16 cellular contexts compared by ENCODE assay signal in the genomic region with DNA sequence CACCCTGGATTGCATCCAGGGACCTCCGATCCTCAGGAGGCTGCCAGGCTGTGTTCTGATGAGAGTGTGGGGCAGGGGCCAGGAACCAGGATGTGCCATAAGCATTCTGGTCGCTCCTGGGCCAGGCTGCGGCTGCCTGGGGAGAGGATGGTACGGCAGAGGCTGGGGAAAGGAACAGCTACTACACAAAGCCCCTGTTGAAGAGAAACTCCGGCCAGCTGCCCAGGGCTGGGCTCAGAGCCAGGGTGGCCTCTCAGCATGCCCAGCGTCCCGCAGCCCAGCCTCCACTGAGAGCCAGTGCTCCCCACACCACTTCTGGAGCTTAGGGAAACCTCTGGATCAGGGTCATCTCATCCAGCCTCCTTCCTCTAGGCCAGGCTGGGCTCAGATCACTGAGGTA. TPM values are rescaled to one million over a fixed set of nuclear protein-coding genes. Genes with fewer than 3 reads are reported as not detected.
DNase-seq lines count a peak whose midpoint lies in the region; ATAC-seq and TF ChIP-seq lines count a peak whose summit lies in the region.
"Had no signal": no experiment of that assay in that cellular context is flagged by ENCODE, and none has a peak within 500 bp of the region (broad histone marks: within the 10 kb centered on the region; RNA-seq: fewer than 3 reads in every experiment).

No MANE protein-coding gene starts in this region.

- no peak overlapping the region for H3K4me3 Mint-ChIP-seq in activated CD4-positive, alpha-beta memory T cell treated with anti-CD3 and anti-CD28 coated beads for 36 hours
- H3K4me3 Mint-ChIP-seq in H9 = no peak overlapping the region
- H3K4me3 Mint-ChIP-seq: activated CD4-positive, alpha-beta memory T cell treated with anti-CD3 and anti-CD28 coated beads, Interleukin-2, amount 10 ng/mL, durations not matched to agents 7 days and 5 days had no signal

- ATAC-seq in GM21528 (IDR thresholded peaks at IDR 0.05; ENCODE audit: low FRiP score, unreplicated experiment) = no peak

- intact Hi-C loops in activated CD4-positive, alpha-beta memory T cell treated with anti-CD3 and anti-CD28 coated beads for 36 hours (cut with micrococcal nuclease) = no loop called here
- intact Hi-C loops in transverse colon (cut with DNase I; ENCODE audit: low total_unique reads) = no loop called here

- TF ChIP-seq CTCF in H9 (conservative IDR thresholded peaks at IDR 0.05) (no peak), transverse colon (IDR thresholded peaks at IDR 0.05) (no peak)

- no peak overlapping the region for H3K27ac Mint-ChIP-seq in activated CD4-positive, alpha-beta memory T cell treated with anti-CD3 and anti-CD28 coated beads for 36 hours
- H3K27ac Mint-ChIP-seq in H9 = no peak overlapping the region
- H3K27ac Mint-ChIP-seq: activated CD4-positive, alpha-beta memory T cell treated with anti-CD3 and anti-CD28 coated beads, Interleukin-2, amount 10 ng/mL, durations not matched to agents 7 days and 5 days had no signal

- H3K36me3 Mint-ChIP-seq in activated CD4-positive, alpha-beta memory T cell treated with anti-CD3 and anti-CD28 coated beads for 36 hours = no peaks in the 10 kb centered on the region
- peaks cover 6 to 10% (median 9%) of the 10 kb centered on the region in 3 experiments; a peak in 6 of 7 replicates for H3K36me3 Mint-ChIP-seq in H9 (ENCODE audit: insufficient read depth in 1 of 3, low read depth in 3 of 3)
- H3K36me3 Mint-ChIP-seq: naive B cell had no signal

- no peak overlapping the region for H3K4me3 ChIP-seq in transverse colon
- H3K4me3 ChIP-seq: esophagus squamous epithelium, uterus had no signal

- H3K4me1 Mint-ChIP-seq in activated CD4-positive, alpha-beta memory T cell treated with anti-CD3 and anti-CD28 coated beads for 36 hours (ENCODE audit: low read depth) = no peaks in the 10 kb centered on the region
- peaks cover 12 to 13% of the 10 kb centered on the region in 2 experiments; a peak in 3 of 4 replicates for H3K4me1 Mint-ChIP-seq in H9

- no peak overlapping the region for H3K23ac ChIP-seq in H9 (ENCODE audit: insufficient read length, low read depth, low read length)

- H4K20me1 ChIP-seq in H9 (ENCODE audit: control insufficient read depth, insufficient read depth, insufficient read length) = no peaks in the 10 kb centered on the region

- TF ChIP-seq POLR2A in transverse colon (IDR thresholded peaks at IDR 0.05) = no peak

- H3K23me2 ChIP-seq in H9 (ENCODE audit: insufficient read length, low read depth, low read length, poor library complexity, severe bottlenecking) = no peaks in the 10 kb centered on the region

- H3K14ac ChIP-seq in H9 (ENCODE audit: insufficient read depth, low read length) = no peak overlapping the region; the same call in 1 of the 2 replicates

- no peak overlapping the region for H2AK5ac ChIP-seq in H9 (ENCODE audit: insufficient read length, low read length)

- DNase-seq in C1 segment of cervical spinal cord (lab: John Stamatoyannopoulos, UW) = peak; percentile 14 to 94 (median 88)
- DNase-seq in RPMI7951 (ENCODE audit: low read depth) = peak; percentile 52
- DNase-seq in globus pallidus (ENCODE audit: low spot score) = peak; percentile 98
- DNase-seq in occipital lobe (lab: John Stamatoyannopoulos, UW) = peak; percentile 85
- no peak for DNase-seq in activated CD4-positive, alpha-beta memory T cell treated with anti-CD3 and anti-CD28 coated beads for 36 hours
- no peak for DNase-seq in H9
- no peak for DNase-seq in transverse colon
- DNase-seq: activated CD4-positive, alpha-beta memory T cell treated with anti-CD3 and anti-CD28 coated beads, Interleukin-2, amount 10 ng/mL, durations not matched to agents 7 days and 5 days; cerebellar nuclear complex; EL; esophagus squamous epithelium; naive B cell; NCI-H1694 treated with DMSO at 0.1 percent for 48 hours; uterus had no signal

- no peak overlapping the region for H3K4ac ChIP-seq in H9 (ENCODE audit: low read depth, low read length)

- H3K36me3 ChIP-seq in transverse colon = no peaks in the 10 kb centered on the region
- H3K36me3 ChIP-seq: esophagus squamous epithelium, uterus had no signal

- H4K91ac ChIP-seq in H9 (ENCODE audit: insufficient read length, low read depth, low read length) = no peak overlapping the region

- no CpG with 5 or more reads among the region's 7 CpGs for WGBS in H9 (ENCODE audit: extremely low coverage, insufficient read length, low lambda C conversion rate)
- 45% methylated on average over 6 of the region's 7 CpGs; no CpG with 5 or more reads in 1 of the 2 donors for WGBS in transverse colon (ENCODE audit: low coverage in 1 of 2), 2 donors

- POLR2A ChIA-PET in activated CD4-positive, alpha-beta memory T cell treated with anti-CD3 and anti-CD28 coated beads for 36 hours (lab: Charles Lee) = no interaction called here

- H2BK120ac ChIP-seq in H9 (ENCODE audit: low read depth, low read length, poor library complexity, severe bottlenecking) = no peak overlapping the region

- H2BK5ac ChIP-seq in H9 (ENCODE audit: insufficient read length, low read length) = no peak overlapping the region

- H3K4me2 ChIP-seq in H9 (ENCODE audit: insufficient read depth, insufficient read length, low read length) = no peak overlapping the region

- no peak overlapping the region for H2AFZ ChIP-seq in H9 (ENCODE audit: low read length)

- no peaks in the 10 kb centered on the region for H3K9me3 Mint-ChIP-seq in activated CD4-positive, alpha-beta memory T cell treated with anti-CD3 and anti-CD28 coated beads for 36 hours
- no peaks in the 10 kb centered on the region; a peak in 1 of 5 replicates for H3K9me3 Mint-ChIP-seq in H9
- H3K9me3 Mint-ChIP-seq: naive B cell had no signal

- H3K9me3 ChIP-seq in H9 (ENCODE audit: control insufficient read depth, low read depth, low read length) = no peaks in the 10 kb centered on the region
- no peaks in the 10 kb centered on the region for H3K9me3 ChIP-seq in transverse colon
- H3K9me3 ChIP-seq: esophagus squamous epithelium, uterus had no signal

- no peaks in the 10 kb centered on the region for H3K79me1 ChIP-seq in H9 (ENCODE audit: insufficient read depth, low read depth, low read length, poor library complexity, severe bottlenecking)

- H2BK20ac ChIP-seq in H9 (ENCODE audit: low read depth, low read length, poor library complexity, severe bottlenecking) = no peak overlapping the region

- no peak overlapping the region for H3K9ac ChIP-seq in H9 (ENCODE audit: extremely low read depth, insufficient read length, low read length)

- no peak overlapping the region for H2BK15ac ChIP-seq in H9 (ENCODE audit: low read depth, low read length)

- H3K18ac ChIP-seq in H9 (ENCODE audit: insufficient read length, low read depth, low read length) = no peak overlapping the region

- H3K27me3 ChIP-seq in H9 (ENCODE audit: insufficient read depth, low read length) (no peaks in the 10 kb centered on the region), transverse colon (no peaks in the 10 kb centered on the region)
- H3K27me3 ChIP-seq: esophagus squamous epithelium, uterus had no signal

- no peak overlapping the region for H3T11ph ChIP-seq in H9 (ENCODE audit: low read length)

- H3K56ac ChIP-seq in H9 (ENCODE audit: insufficient read length, low read depth, low read length) = no peak overlapping the region

- no peak overlapping the region for H2BK12ac ChIP-seq in H9 (ENCODE audit: insufficient read length, low read depth, low read length)

- CTCF ChIA-PET in activated CD4-positive, alpha-beta memory T cell treated with anti-CD3 and anti-CD28 coated beads for 36 hours (lab: Charles Lee) = interaction anchor here (2.2 kb wide), 1 partner anchor 9 kb away, joined by 6 read pairs; no protein-coding TSS in a partner anchor

- H3K79me2 ChIP-seq in H9 (ENCODE audit: insufficient read depth, low read length) = no peaks in the 10 kb centered on the region

- H4K8ac ChIP-seq in H9 (replicated peaks; ENCODE audit: insufficient read length, low read depth, low read length) = no peak overlapping the region

- in situ Hi-C loops in transverse colon (cut with MboI; ENCODE audit: low pct_ligation_motif_present in 1 of 4, low pct_unique_long_range_greater_than_20kb in 1 of 4, low sequenced_read_pairs in 3 of 4) = no loop called here

- H3K27me3 Mint-ChIP-seq in activated CD4-positive, alpha-beta memory T cell treated with anti-CD3 and anti-CD28 coated beads for 36 hours = peaks cover 9% of the 10 kb centered on the region
- H3K27me3 Mint-ChIP-seq in H9 (ENCODE audit: low read depth) = no peaks in the 10 kb centered on the region

- H3K4me1 ChIP-seq in H9 (ENCODE audit: insufficient read depth, low read length) = no peaks in the 10 kb centered on the region
- H3K4me1 ChIP-seq in transverse colon = peaks cover 0 to 7% (median 5%) of the 10 kb centered on the region in 4 donors
- H3K4me1 ChIP-seq: uterus had no signal

- H4K5ac ChIP-seq in H9 (ENCODE audit: insufficient read length, low read depth, low read length) = no peak overlapping the region

- H3K27ac ChIP-seq in H9 (ENCODE audit: insufficient read length, low read depth, low read length) (no peak overlapping the region), transverse colon (peak overlapping the region in 1 of 4 donors; percentile 12)
- H3K27ac ChIP-seq: esophagus squamous epithelium, uterus had no signal

- TF ChIP-seq EP300 in transverse colon (IDR thresholded peaks at IDR 0.05; ENCODE audit: low read depth) = no peak

RNA-seq across cellular contexts. Expression of a gene that starts 21.7 kb away (rescaled TPM):
- not detected in 2 replicates for total RNA-seq in RPMI7951 (2014; rRNA removed; shearing (Covaris generic))
- total RNA-seq in occipital lobe (not detected), H9 (2021) (not detected in 2 replicates), transverse colon (not detected)
- total RNA-seq in activated CD4-positive, alpha-beta memory T cell treated with anti-CD3 and anti-CD28 coated beads for 36 hours = under 1 TPM; 0.64 to 0.73 TPM
- total RNA-seq: esophagus squamous epithelium, OCI-LY7, uterus had no signal

RNA-seq across cellular contexts. Expression of a gene that starts 58.8 kb away (rescaled TPM):
- not detected in 2 replicates for total RNA-seq in RPMI7951 (2014; rRNA removed; shearing (Covaris generic))
- 13.6 TPM for total RNA-seq in occipital lobe
- 1 to 10 TPM; 1.1 to 2.2 TPM for total RNA-seq in activated CD4-positive, alpha-beta memory T cell treated with anti-CD3 and anti-CD28 coated beads for 36 hours
- total RNA-seq in H9 (2021) = 17.2 and 19.5 TPM in 2 replicates
- total RNA-seq in transverse colon = 1 to 10 TPM; 1.9 to 7.1 (median 4.7) TPM
- total RNA-seq: OCI-LY7 had no signal

Comparison
In these comparisons a context has a peak if more than half of its experiments do, and no peak if none do; other contexts are left out.
1. DNase-seq: peak in C1 segment of cervical spinal cord (14 of 14), RPMI7951 (single experiment), globus pallidus (single experiment) and occipital lobe (single experiment); none in activated CD4-positive, alpha-beta memory T cell treated with anti-CD3 and anti-CD28 coated beads for 36 hours (single experiment), H9 (single experiment) and transverse colon (single experiment).